18 cellular contexts compared by ENCODE assay signal in the genomic region with DNA sequence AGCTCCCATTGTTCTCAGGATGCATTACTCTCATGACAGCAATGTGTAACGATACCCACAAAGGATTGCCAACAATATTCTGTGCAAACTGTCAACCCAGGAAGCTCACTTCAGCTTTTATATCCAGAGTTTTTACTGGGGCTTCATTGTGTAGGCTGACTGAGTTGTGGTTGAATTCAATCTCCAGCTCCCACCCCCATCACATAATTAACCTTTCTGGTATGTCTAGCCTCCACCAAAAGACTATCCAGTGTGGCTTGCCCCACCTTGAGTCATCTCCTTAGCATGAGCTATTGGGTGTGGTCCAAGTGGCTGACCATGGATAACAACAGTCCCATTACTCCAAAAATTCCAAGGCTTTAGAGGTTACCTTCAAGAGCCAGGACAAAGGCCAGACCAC. TPM values are rescaled to one million over a fixed set of nuclear protein-coding genes. Genes with fewer than 3 reads are reported as not detected.
DNase-seq lines count a peak whose midpoint lies in the region; ATAC-seq and TF ChIP-seq lines count a peak whose summit lies in the region.
"Had no signal": no experiment of that assay in that cellular context is flagged by ENCODE, and none has a peak within 500 bp of the region (broad histone marks: within the 10 kb centered on the region; RNA-seq: fewer than 3 reads in every experiment).

No MANE protein-coding gene starts in this region.

- H3K36me3 ChIP-seq in BJ (ENCODE audit: control insufficient read depth, insufficient read depth, low read length): no peaks in the 10 kb centered on the region
- H3K36me3 ChIP-seq: right atrium auricular region, uterus had no signal

- no peak for ATAC-seq in GM19395 (IDR thresholded peaks at IDR 0.05; ENCODE audit: unreplicated experiment)
- no peak for ATAC-seq in GM21447 (IDR thresholded peaks at IDR 0.05; ENCODE audit: unreplicated experiment)
- ATAC-seq in omental fat pad (ENCODE audit: low FRiP score): no peak
- ATAC-seq: activated T-cell treated with anti-CD3 and anti-CD28 coated beads, Interleukin-2, amount 50 U/mL, for 72 hours had no signal

- H3K27me3 ChIP-seq in BJ (ENCODE audit: control insufficient read depth, insufficient read depth, low read length) (no peaks in the 10 kb centered on the region), dorsolateral prefrontal cortex (peaks cover 0 to 76% (median 26%) of the 10 kb centered on the region in 45 donors)
- H3K27me3 ChIP-seq: right atrium auricular region, uterus had no signal

- H3K27ac ChIP-seq in dorsolateral prefrontal cortex: no peak overlapping the region
- H3K27ac ChIP-seq: right atrium auricular region, VCaP had no signal

- POLR2A ChIA-PET in BJ (lab: Charles Lee): no interaction called here

- no peak for TF ChIP-seq CTCF in BJ (IDR thresholded peaks at IDR 0.05; ENCODE audit: insufficient read depth, low read depth, low read length)
- no peak for TF ChIP-seq CTCF in astrocyte of the spinal cord (IDR thresholded peaks at IDR 0.05; ENCODE audit: low read depth, low read length)
- no peak for TF ChIP-seq CTCF in dorsolateral prefrontal cortex (IDR thresholded peaks at IDR 0.05 in 54 of 56, conservative IDR thresholded peaks at IDR 0.05 in 2 of 56; ENCODE audit: low read depth in 1 of 56, partially characterized antibody in 56 of 56)
- no peak for TF ChIP-seq CTCF in omental fat pad (IDR thresholded peaks at IDR 0.05)

- peak; percentile 26 for DNase-seq in BJ (ENCODE audit: low read depth)
- peak; percentile 23 for DNase-seq in LoVo (ENCODE audit: low spot score)
- DNase-seq in astrocyte of the spinal cord (ENCODE audit: low read depth, low spot score): peak; percentile 72
- DNase-seq in glomerular visceral epithelial cell (ENCODE audit: extremely low spot score): peak; percentile 73
- DNase-seq in dorsolateral prefrontal cortex: no peak
- no peak for DNase-seq in omental fat pad (ENCODE audit: low spot score)
- DNase-seq: activated CD4-positive, alpha-beta memory T cell treated with anti-CD3 and anti-CD28 coated beads, Interleukin-2, amount 10 ng/mL, durations not matched to agents 7 days and 5 days; activated naive CD8-positive, alpha-beta T cell treated with anti-CD3 and anti-CD28 coated beads, Interleukin-2, amount 10 ng/mL, durations not matched to agents 7 days and 5 days; activated T-cell treated with anti-CD3 and anti-CD28 coated beads, Interleukin-2, amount 50 U/mL, for 72 hours; NCI-H1694; NCI-H510A treated with DMSO at 0.1 percent for 48 hours; stimulated activated CD4-positive, alpha-beta T cell treated with anti-CD3 and anti-CD28 coated beads, Interleukin-1b, Interleukin-23, amount 100 ng/mL, for 48 hours; SW 1271; uterus had no signal

- CTCF ChIA-PET in BJ (lab: Yijun Ruan, JAX): no interaction called here

- H3K4me3 ChIP-seq in BJ (ENCODE audit: low read depth, low read length) (no peak overlapping the region), astrocyte of the spinal cord (ENCODE audit: low read depth, low read length) (no peak overlapping the region), dorsolateral prefrontal cortex (no peak overlapping the region)
- H3K4me3 ChIP-seq: right atrium auricular region, uterus had no signal

- in situ Hi-C loops in astrocyte of the spinal cord (cut with HindIII; ENCODE audit: low sequenced_read_pairs): no loop called here

- intact Hi-C loops in dorsolateral prefrontal cortex (cut with DNase I): no loop called here

RNA-seq across cellular contexts. Expression of gene TAB3, which starts 17.7 kb away (rescaled TPM):
- 8.6 and 13.5 TPM in 2 replicates for polyA plus RNA-seq in BJ (2011; rRNA removed)
- polyA minus RNA-seq in BJ (2011; rRNA and poly(A)+ RNA removed): 7.4 and 10.0 TPM in 2 replicates
- total RNA-seq in dorsolateral prefrontal cortex: 10 to 100 TPM; 12.9 to 31.0 (median 21.1) TPM
- 10 to 100 TPM; 24.3 to 31.2 (median 27.9) TPM for total RNA-seq in omental fat pad

Comparison
In these comparisons a context has a peak if more than half of its experiments do, and no peak if none do; other contexts are left out.
1. DNase-seq: peak in BJ (single experiment), LoVo (single experiment), astrocyte of the spinal cord (single experiment) and glomerular visceral epithelial cell (single experiment); none in dorsolateral prefrontal cortex (0 of 10) and omental fat pad (single experiment).